In genomic region chr11:75815345-75815983, GRCh38 we compare ENCODE assay signal across 8 cellular contexts. TPM values are rescaled to one million over a fixed set of nuclear protein-coding genes. Genes with fewer than 3 reads are reported as not detected.
A peak's percentile ranks its signal among the peaks of the same experiment; 100 is the strongest.
DNase-seq lines count a peak whose midpoint lies in the region; ATAC-seq and TF ChIP-seq lines count a peak whose summit lies in the region.

No MANE protein-coding gene starts in this region.

- H3K27me3 ChIP-seq in right lobe of liver: no peaks in the 10 kb centered on the region

- no peaks in the 10 kb centered on the region for H3K36me3 ChIP-seq in right lobe of liver

- no peaks in the 10 kb centered on the region for H3K9me3 Mint-ChIP-seq in chondrocyte (ENCODE audit: low read depth)

- CTCF ChIA-PET in AG04449 (lab: Yijun Ruan, JAX): interaction anchor here (9.1 kb wide), 1 partner anchor 52 kb away, joined by 67 read pairs; no protein-coding TSS in a partner anchor

- peaks cover 0 to 22% (median 0%) of the 10 kb centered on the region in 4 donors for H3K4me1 ChIP-seq in right lobe of liver

- TF ChIP-seq POLR2A in right lobe of liver (IDR thresholded peaks at IDR 0.05): peak; percentile 4

- no peaks in the 10 kb centered on the region for H3K27me3 Mint-ChIP-seq in chondrocyte (ENCODE audit: low read depth)

- ATAC-seq in GM18909 (IDR thresholded peaks at IDR 0.05; ENCODE audit: poor library complexity, unreplicated experiment) (peak; percentile 12), HG03342 (IDR thresholded peaks at IDR 0.05; ENCODE audit: unreplicated experiment) (peak; percentile 16), right lobe of liver (peak; percentile 10 to 38 (median 34)), HG03135 (IDR thresholded peaks at IDR 0.05; ENCODE audit: unreplicated experiment) (no peak)

- intact Hi-C loops in right lobe of liver (cut with DNase I): no loop called here

- H3K4me3 ChIP-seq in AG04449 (ENCODE audit: low read depth, low read length) (peak overlapping the region; percentile 79), right lobe of liver (peak overlapping the region; percentile 90 to 97 (median 94))

- no peak overlapping the region for H3K4me3 Mint-ChIP-seq in chondrocyte (ENCODE audit: unreplicated experiment)

- DNase-seq in AG04449 (ENCODE audit: low read depth, low spot score): no peak
- peak; percentile 37 to 58 (median 42) for DNase-seq in T-helper 1 cell
- DNase-seq in chondrocyte (ENCODE audit: low spot score): no peak
- peak in 1 of 3 donors; percentile 63 for DNase-seq in right lobe of liver
- peak; percentile 50 for DNase-seq in stimulated activated CD8-positive, alpha-beta memory T cell treated with anti-CD3 and anti-CD28 coated beads, Interleukin-4, amount 100 ng/mL, for 48 hours

- POLR2A ChIA-PET in AG04449 (lab: Yijun Ruan, JAX): interaction anchor here (0.8 kb wide), 1 partner anchor 51 kb away, joined by 3 read pairs; no protein-coding TSS in a partner anchor

- H3K36me3 Mint-ChIP-seq in chondrocyte (ENCODE audit: low read depth): no peaks in the 10 kb centered on the region

- H3K4me1 Mint-ChIP-seq in chondrocyte (ENCODE audit: low read depth): peaks cover 23% of the 10 kb centered on the region

- WGBS in right lobe of liver (ENCODE audit: insufficient coverage, low coverage, low lambda C conversion rate, missing lambda C conversion rate): 0% methylated on average over 3 of the region's 57 CpGs

- H3K27ac ChIP-seq in right lobe of liver: peak overlapping the region; percentile 84 to 92 (median 87)

- no peaks in the 10 kb centered on the region for H3K9me3 ChIP-seq in right lobe of liver

- no peak for TF ChIP-seq CTCF in AG04449 (IDR thresholded peaks at IDR 0.05; ENCODE audit: insufficient read depth, low read length, missing control alignments)
- TF ChIP-seq CTCF in chondrocyte (IDR thresholded peaks at IDR 0.05): peak; percentile 37
- TF ChIP-seq CTCF in right lobe of liver (IDR thresholded peaks at IDR 0.05): no peak

- H3K27ac Mint-ChIP-seq in chondrocyte (ENCODE audit: unreplicated experiment): peak overlapping the region; percentile 93

RNA-seq across cellular contexts. Expression of gene UVRAG, which starts 0.5 kb away (rescaled TPM):
- total RNA-seq in chondrocyte (15.7 to 32.5 TPM (median 16.9 TPM) in 3 replicates), right lobe of liver (10 to 100 TPM in 3 of 6 experiments, 1 to 10 TPM in 3; 8.8 to 12.6 (median 10.3) TPM)

RNA-seq across cellular contexts. Expression of gene DGAT2, which starts 46.9 kb away (rescaled TPM):
- total RNA-seq in chondrocyte (1.3 to 1.6 TPM in 2 of 3 replicates, not detected in the other), right lobe of liver (100 to 1,000 TPM in 5 of 6 experiments, 10 to 100 TPM in 1; 33.1 to 166 (median 124) TPM)

Comparison
In these comparisons a context has a peak if more than half of its experiments do, and no peak if none do; other contexts are left out.
1. DNase-seq: peak in T-helper 1 cell (5 of 5) and stimulated activated CD8-positive, alpha-beta memory T cell treated with anti-CD3 and anti-CD28 coated beads, Interleukin-4, amount 100 ng/mL, for 48 hours (single experiment); none in AG04449 (single experiment) and chondrocyte (single experiment).
2. RNA of gene DGAT2, which starts 46.9 kb away (total RNA-seq): 33.1 to 166 TPM in right lobe of liver; 1.3 to 1.6 TPM in chondrocyte; every median in the first group is over 10 times any median in the second.